ENCODE assay signal across 1 cellular context in the genomic region with DNA sequence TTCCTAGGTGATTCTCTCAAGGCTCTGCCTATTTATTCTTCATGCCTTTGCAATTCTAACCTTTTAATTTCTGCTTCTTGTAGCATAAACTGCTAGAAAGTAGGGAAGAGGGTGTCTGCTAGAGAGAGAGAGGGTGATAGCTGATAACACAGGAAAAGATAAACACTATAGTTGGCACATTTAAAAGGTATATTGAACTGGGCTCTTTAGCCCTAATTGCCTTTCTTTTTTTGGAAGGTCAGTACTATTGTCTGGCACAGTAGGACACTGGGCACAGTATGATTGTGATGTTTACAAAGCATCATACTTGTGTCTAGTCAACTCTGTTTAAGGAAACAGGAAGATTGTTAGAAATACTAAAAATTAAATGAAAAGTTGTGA.
A peak's percentile ranks its signal among the peaks of the same experiment; 100 is the strongest.
TF ChIP-seq lines count a peak whose summit lies in the region.

No MANE protein-coding gene starts in this region.

TF ChIP-seq in HEK293, 187 proteins besides CTCF, POLR2A, EP300 and RAD21:
- TF ChIP-seq, protein P1, sequence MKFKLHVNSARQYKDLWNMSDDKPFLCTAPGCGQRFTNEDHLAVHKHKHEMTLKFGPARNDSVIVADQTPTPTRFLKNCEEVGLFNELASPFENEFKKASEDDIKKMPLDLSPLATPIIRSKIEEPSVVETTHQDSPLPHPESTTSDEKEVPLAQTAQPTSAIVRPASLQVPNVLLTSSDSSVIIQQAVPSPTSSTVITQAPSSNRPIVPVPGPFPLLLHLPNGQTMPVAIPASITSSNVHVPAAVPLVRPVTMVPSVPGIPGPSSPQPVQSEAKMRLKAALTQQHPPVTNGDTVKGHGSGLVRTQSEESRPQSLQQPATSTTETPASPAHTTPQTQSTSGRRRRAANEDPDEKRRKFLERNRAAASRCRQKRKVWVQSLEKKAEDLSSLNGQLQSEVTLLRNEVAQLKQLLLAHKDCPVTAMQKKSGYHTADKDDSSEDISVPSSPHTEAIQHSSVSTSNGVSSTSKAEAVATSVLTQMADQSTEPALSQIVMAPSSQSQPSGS (tag by site-specific recombination; IDR thresholded peaks at IDR 0.05; ENCODE audit: low read depth) = 0 out of 2 replicates have a peak, but pooled peaks have one; percentile 36
- TF ChIP-seq ZNF670 (tag by site-specific recombination; IDR thresholded peaks at IDR 0.05; ENCODE audit: low read depth) = no peak
- 0 out of 2 replicates have a peak, but pooled peaks have one; percentile 7 for TF ChIP-seq TRIM28 (IDR thresholded peaks at IDR 0.05; ENCODE audit: borderline replicate concordance, low read length)
